22 cellular contexts compared by ENCODE assay signal in genomic region chr6:118504611-118505010, GRCh38. TPM values are rescaled to one million over a fixed set of nuclear protein-coding genes. Genes with fewer than 3 reads are reported as not detected.
A peak's percentile ranks its signal among the peaks of the same experiment; 100 is the strongest.
DNase-seq lines count a peak whose midpoint lies in the region; ATAC-seq and TF ChIP-seq lines count a peak whose summit lies in the region.
"Had no signal": no experiment of that assay in that cellular context is flagged by ENCODE, and none has a peak within 500 bp of the region (broad histone marks: within the 10 kb centered on the region; RNA-seq: fewer than 3 reads in every experiment).

No MANE protein-coding gene starts in this region.

- no peak overlapping the region for H3K18ac ChIP-seq in neuronal stem cell (ENCODE audit: low read length)

- H3K36me3 ChIP-seq in left ventricle myocardium inferior (peaks cover 44% of the 10 kb centered on the region), neuronal stem cell (replicated peaks in 1 of 2; ENCODE audit: control insufficient read depth in 2 of 2, insufficient read depth in 2 of 2, low read length in 2 of 2) (peaks cover 0 to 6% of the 10 kb centered on the region in 2 donors), hepatocyte (replicated peaks; ENCODE audit: insufficient read depth, low read depth) (no peaks in the 10 kb centered on the region)
- H3K36me3 ChIP-seq: BE2C had no signal

- H3K9me3 ChIP-seq in left ventricle myocardium inferior (replicated peaks) (peaks cover 17% of the 10 kb centered on the region), neuronal stem cell (replicated peaks in 1 of 2; ENCODE audit: control insufficient read depth in 2 of 2, insufficient read depth in 1 of 2, low read depth in 1 of 2, low read length in 2 of 2) (peaks cover 0 to 4% of the 10 kb centered on the region in 2 donors), hepatocyte (ENCODE audit: low read depth) (no peaks in the 10 kb centered on the region)
- H3K9me3 ChIP-seq: BE2C, Caco-2 had no signal

- no peak for DNase-seq in Right ventricle myocardium inferior (ENCODE audit: missing footprints)
- DNase-seq in cardiac septum (ENCODE audit: low spot score), result no peak
- DNase-seq in left ventricle myocardium inferior, result no peak
- DNase-seq in myocyte (ENCODE audit: low read depth), result peak; percentile 72
- DNase-seq in neuronal stem cell (ENCODE audit: low spot score), result no peak
- DNase-seq in AG20443 (ENCODE audit: low spot score), result no peak
- DNase-seq in hepatocyte (ENCODE audit: low spot score), result no peak
- DNase-seq: 8988T; BE2C; C1 segment of cervical spinal cord; Caco-2; CD4-positive, CD25-positive, alpha-beta regulatory T cell; CD8-positive, alpha-beta memory T cell; DMS79 treated with DMSO at 0.1 percent for 48 hours; GF-D8; GOT3; H7; HFFc6; IMR-90 had no signal

- no peak for TF ChIP-seq CTCF in left ventricle myocardium inferior (IDR thresholded peaks at IDR 0.05; ENCODE audit: borderline replicate concordance)
- TF ChIP-seq CTCF in hepatocyte (IDR thresholded peaks at IDR 0.05; ENCODE audit: poor library complexity), result no peak

- peaks cover 49% of the 10 kb centered on the region for H3K4me1 ChIP-seq in left ventricle myocardium inferior
- H3K4me1 ChIP-seq in neuronal stem cell (ENCODE audit: control insufficient read depth in 2 of 2, insufficient read depth in 1 of 2, low read depth in 1 of 2, low read length in 2 of 2), result no peaks in the 10 kb centered on the region
- H3K4me1 ChIP-seq in hepatocyte (ENCODE audit: insufficient read depth), result no peaks in the 10 kb centered on the region
- H3K4me1 ChIP-seq: BE2C, Caco-2 had no signal

- peak overlapping the region; percentile 87 for H3K27ac ChIP-seq in left ventricle myocardium inferior (replicated peaks)
- H3K27ac ChIP-seq in neuronal stem cell (replicated peaks; ENCODE audit: low read length), result no peak overlapping the region
- H3K27ac ChIP-seq in hepatocyte, result no peak overlapping the region

- H2BK12ac ChIP-seq in neuronal stem cell (ENCODE audit: low read length), result no peak overlapping the region

- H3K79me1 ChIP-seq in neuronal stem cell (ENCODE audit: low read depth, low read length), result no peaks in the 10 kb centered on the region

- H4K8ac ChIP-seq in neuronal stem cell (ENCODE audit: low read depth, low read length), result no peak overlapping the region

- H3K14ac ChIP-seq in neuronal stem cell (ENCODE audit: low read length), result no peak overlapping the region

- H2BK5ac ChIP-seq in neuronal stem cell (ENCODE audit: low read length), result no peak overlapping the region

- H2AFZ ChIP-seq in neuronal stem cell (ENCODE audit: low read length) (no peak overlapping the region), hepatocyte (no peak overlapping the region)

- H3K4ac ChIP-seq in neuronal stem cell (ENCODE audit: low read length), result no peak overlapping the region

- no peak overlapping the region for H3K4me2 ChIP-seq in neuronal stem cell (ENCODE audit: insufficient read depth, low read length, poor library complexity, severe bottlenecking)
- H3K4me2 ChIP-seq in hepatocyte, result no peak overlapping the region

- H3K27me3 ChIP-seq in left ventricle myocardium inferior (ENCODE audit: low read depth) (no peaks in the 10 kb centered on the region), neuronal stem cell (ENCODE audit: control insufficient read depth in 3 of 3, insufficient read depth in 3 of 3, low read depth in 1 of 3, low read length in 3 of 3) (no peaks in the 10 kb centered on the region), hepatocyte (no peaks in the 10 kb centered on the region)
- H3K27me3 ChIP-seq: BE2C had no signal

- no peak overlapping the region for H2BK15ac ChIP-seq in neuronal stem cell (ENCODE audit: low read length)

- WGBS in neuronal stem cell (ENCODE audit: extremely low coverage in 2 of 2, insufficient read length in 2 of 2, insufficient replicate concordance in 1 of 2), 2 donors, result no CpG with 5 or more reads among the region's 2 CpGs
- WGBS in hepatocyte (ENCODE audit: low lambda C conversion rate, missing lambda C conversion rate), result 98% methylated on average over 2 of the region's 2 CpGs

- H2AK5ac ChIP-seq in neuronal stem cell (ENCODE audit: low read depth, low read length), result no peak overlapping the region

- H3K9ac ChIP-seq in neuronal stem cell (ENCODE audit: low read depth, low read length, poor library complexity), result no peak overlapping the region

- H3K4me3 ChIP-seq in left ventricle myocardium inferior (no peak overlapping the region), neuronal stem cell (ENCODE audit: low read length in 2 of 2) (no peak overlapping the region), hepatocyte (no peak overlapping the region)

- peaks cover 5% of the 10 kb centered on the region for H3K79me2 ChIP-seq in hepatocyte

- no peak overlapping the region for H3K23ac ChIP-seq in neuronal stem cell (ENCODE audit: low read depth, low read length, poor library complexity)

- no peak overlapping the region for H4K91ac ChIP-seq in neuronal stem cell (ENCODE audit: low read depth, low read length, poor library complexity)

- H4K20me1 ChIP-seq in hepatocyte (ENCODE audit: insufficient read depth, poor library complexity, severe bottlenecking), result no peaks in the 10 kb centered on the region

- peak; percentile 70 for ATAC-seq in Right ventricle myocardium inferior
- ATAC-seq in HG02884 (IDR thresholded peaks at IDR 0.05; ENCODE audit: unreplicated experiment), result no peak
- ATAC-seq: HCT116 had no signal

- no peaks in the 10 kb centered on the region for H3K9me2 ChIP-seq in hepatocyte (replicated peaks; ENCODE audit: insufficient read depth)

- no peak overlapping the region for H2BK120ac ChIP-seq in neuronal stem cell (ENCODE audit: low read depth, low read length)

- intact Hi-C loops in Right ventricle myocardium inferior (cut with DNase I) (no loop called here), cardiac septum (cut with DNase I) (loop anchor here (2.0 kb wide), 1 partner anchor 132 kb away; no protein-coding TSS in a partner anchor), left ventricle myocardium inferior (cut with micrococcal nuclease) (no loop called here)

RNA-seq across cellular contexts. Expression of gene PLN, which starts 43.5 kb away (rescaled TPM):
- total RNA-seq in Right ventricle myocardium inferior (2,685 TPM), cardiac septum (2,070 TPM), left ventricle myocardium inferior (2,329 TPM), myocyte (0.10 and 1.4 TPM in 2 replicates), hepatocyte (0.80 TPM in 1 of 2 replicates, not detected in the other)
- polyA plus RNA-seq in myocyte (2012), result 0.30 TPM
- not detected for polyA plus RNA-seq in neuronal stem cell (2013, experiment 1 of 2)
- polyA plus RNA-seq in neuronal stem cell (2013, experiment 2 of 2), result not detected
- polyA plus RNA-seq in hepatocyte, result 0.40 and 0.69 TPM in 2 replicates
- total RNA-seq: A673; Caco-2; CD4-positive, CD25-positive, alpha-beta regulatory T cell; CD8-positive, alpha-beta memory T cell; H7; HFFc6 had no signal
- polyA plus RNA-seq: IMR-90 had no signal

Comparison
In these comparisons a context has a peak if more than half of its experiments do, and no peak if none do; other contexts are left out.
1. RNA of gene PLN, which starts 43.5 kb away (total RNA-seq): 2,685 TPM in Right ventricle myocardium inferior (single experiment), 2,329 TPM in left ventricle myocardium inferior (single experiment) and 2,070 TPM in cardiac septum (single experiment); 0.10 to 1.4 TPM in myocyte and 0.80 TPM in hepatocyte; every median in the first group is over 100 times any median in the second.